In the genomic region with DNA sequence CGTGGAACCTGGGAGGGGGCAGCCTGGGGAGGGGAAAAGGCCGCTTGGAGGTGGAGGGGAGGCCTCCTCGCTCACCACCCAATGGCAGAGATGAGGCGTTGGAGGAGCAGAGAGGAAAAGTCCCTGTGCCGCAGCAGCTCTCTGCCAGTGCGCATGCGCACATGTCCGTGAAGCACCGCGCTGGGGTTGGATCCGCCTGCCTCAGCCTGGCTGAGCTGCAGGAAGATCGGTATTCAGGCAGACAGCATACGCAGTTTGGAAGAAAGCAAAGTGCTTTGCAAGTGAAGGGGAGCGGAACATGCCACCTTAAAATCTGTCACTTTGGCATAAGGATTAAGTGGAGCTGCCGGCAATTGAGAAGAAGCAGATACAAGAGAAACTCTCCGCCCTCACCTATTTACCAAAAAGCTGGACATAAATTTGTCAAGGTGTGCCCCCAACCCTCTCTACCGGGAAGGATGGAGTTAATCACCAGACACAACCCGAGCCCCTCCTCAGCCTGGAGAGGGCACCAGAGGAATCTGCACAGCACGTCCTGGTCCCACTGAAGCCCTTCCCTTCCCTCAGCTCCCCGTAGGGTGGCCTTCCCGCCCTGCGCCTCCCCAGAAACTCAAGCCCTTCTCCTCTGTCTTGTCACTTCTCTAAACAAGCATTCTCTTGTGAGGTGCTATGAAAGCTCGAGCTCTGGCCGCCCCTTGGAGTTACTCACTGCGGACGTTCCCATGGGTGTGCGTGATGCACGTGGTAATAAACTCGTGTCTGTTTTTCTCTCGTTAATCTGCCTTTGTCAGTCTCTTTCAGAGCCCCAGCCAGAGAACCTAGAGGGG, we compare ENCODE assay signal across 8 cellular contexts. TPM values are rescaled to one million over a fixed set of nuclear protein-coding genes. Genes with fewer than 3 reads are reported as not detected.
A peak's percentile ranks its signal among the peaks of the same experiment; 100 is the strongest.
DNase-seq lines count a peak whose midpoint lies in the region; ATAC-seq and FAIRE-seq lines count a peak whose summit lies in the region.

No MANE protein-coding gene starts in this region.

- peaks cover 9% of the 10 kb centered on the region for H3K4me1 ChIP-seq in mesenchymal stem cell (ENCODE audit: control insufficient read depth, insufficient read depth, low read depth, low read length)

- H3K4me3 ChIP-seq in mesenchymal stem cell (ENCODE audit: insufficient read depth in 1 of 2, low read depth in 1 of 2, low read length in 2 of 2), result peak overlapping the region; percentile 31 to 79

- peak overlapping the region in 1 of 2 experiments; percentile 70 for H2BK12ac ChIP-seq in mesenchymal stem cell (ENCODE audit: low read length in 2 of 2)

- DNase-seq in NCI-H748 (lab: John Stamatoyannopoulos, UW; ENCODE audit: unreplicated experiment) (peak; percentile 80), mesenchymal stem cell (peak; percentile 86)
- peak; percentile 74 for DNase-seq in activated CD8-positive, alpha-beta memory T cell treated with anti-CD3 and anti-CD28 coated beads, Interleukin-2, amount 50 U/mL, for 4 hours
- peak; percentile 40 to 76 (median 57) for DNase-seq in stimulated activated CD4-positive, alpha-beta T cell treated with anti-CD3 and anti-CD28 coated beads, TNF-alpha, amount 100 ng/mL, for 24 hours (ENCODE audit: low read depth in 3 of 3)

- H3K18ac ChIP-seq in mesenchymal stem cell (ENCODE audit: low read depth in 1 of 2, low read length in 2 of 2), result peak overlapping the region; percentile 58 to 76

- no peak overlapping the region for H2BK5ac ChIP-seq in mesenchymal stem cell (ENCODE audit: low read depth, low read length, poor library complexity, severe bottlenecking)

- no peak overlapping the region for H3K23ac ChIP-seq in mesenchymal stem cell (ENCODE audit: low read length in 2 of 2)

- peak overlapping the region; percentile 88 for H3K9ac ChIP-seq in mesenchymal stem cell (ENCODE audit: low read length)

- peak overlapping the region; percentile 89 for H4K91ac ChIP-seq in mesenchymal stem cell (ENCODE audit: low read length)

- H3K14ac ChIP-seq in mesenchymal stem cell (ENCODE audit: low read length in 2 of 2), result no peak overlapping the region

- peak overlapping the region; percentile 56 for H2AFZ ChIP-seq in mesenchymal stem cell (ENCODE audit: low read depth, low read length)

- peak overlapping the region; percentile 78 for H3K4me2 ChIP-seq in mesenchymal stem cell (ENCODE audit: low read length, poor library complexity, severe bottlenecking)

- peak; percentile 76 for FAIRE-seq in endometrium (lab: Jason Lieb, UNC)

- no peaks in the 10 kb centered on the region for H3K36me3 ChIP-seq in mesenchymal stem cell (ENCODE audit: control insufficient read depth in 1 of 2, insufficient read depth in 2 of 2, low read depth in 1 of 2, low read length in 2 of 2)

- H2BK120ac ChIP-seq in mesenchymal stem cell (ENCODE audit: low read depth, low read length), result peak overlapping the region; percentile 22

- H4K8ac ChIP-seq in mesenchymal stem cell (ENCODE audit: low read length), result peak overlapping the region; percentile 92

- peak overlapping the region in 1 of 2 experiments; percentile 49 for H3K4ac ChIP-seq in mesenchymal stem cell (ENCODE audit: low read depth in 1 of 2, low read length in 2 of 2)

- WGBS in mesenchymal stem cell, result under 1% methylated on average over 30 of the region's 30 CpGs

- no peaks in the 10 kb centered on the region for H3K79me1 ChIP-seq in mesenchymal stem cell (replicated peaks; ENCODE audit: low read length, poor library complexity, severe bottlenecking)

- peak; percentile 87 for ATAC-seq in GM18502 (IDR thresholded peaks at IDR 0.05; ENCODE audit: poor library complexity, unreplicated experiment)
- peak; percentile 64 for ATAC-seq in HG03135 (IDR thresholded peaks at IDR 0.05; ENCODE audit: unreplicated experiment)
- no peak for ATAC-seq in HG03439 (IDR thresholded peaks at IDR 0.05; ENCODE audit: unreplicated experiment)

- peak overlapping the region; percentile 84 for H2BK15ac ChIP-seq in mesenchymal stem cell (ENCODE audit: low read depth, poor library complexity, severe bottlenecking)

- no peak overlapping the region for H2AK5ac ChIP-seq in mesenchymal stem cell (ENCODE audit: low read length, severe bottlenecking)

- no peak overlapping the region for H3K27ac ChIP-seq in mesenchymal stem cell (ENCODE audit: low read length, poor library complexity, severe bottlenecking)

- peaks cover 30 to 36% of the 10 kb centered on the region in 2 experiments for H3K27me3 ChIP-seq in mesenchymal stem cell (ENCODE audit: control insufficient read depth in 1 of 2, insufficient read depth in 1 of 2, low read length in 2 of 2)

- no peaks in the 10 kb centered on the region for H3K9me3 ChIP-seq in mesenchymal stem cell (ENCODE audit: control insufficient read depth, low read length)

RNA-seq across cellular contexts. Expression of a gene that starts 32.2 kb away (rescaled TPM):
- polyA plus RNA-seq in mesenchymal stem cell (2013, experiment 1 of 2), result 0.23 TPM
- 0.11 TPM for polyA plus RNA-seq in mesenchymal stem cell (2013, experiment 2 of 2)
